Comparison of ENCODE assay signal across 1 cellular context in the genomic region with DNA sequence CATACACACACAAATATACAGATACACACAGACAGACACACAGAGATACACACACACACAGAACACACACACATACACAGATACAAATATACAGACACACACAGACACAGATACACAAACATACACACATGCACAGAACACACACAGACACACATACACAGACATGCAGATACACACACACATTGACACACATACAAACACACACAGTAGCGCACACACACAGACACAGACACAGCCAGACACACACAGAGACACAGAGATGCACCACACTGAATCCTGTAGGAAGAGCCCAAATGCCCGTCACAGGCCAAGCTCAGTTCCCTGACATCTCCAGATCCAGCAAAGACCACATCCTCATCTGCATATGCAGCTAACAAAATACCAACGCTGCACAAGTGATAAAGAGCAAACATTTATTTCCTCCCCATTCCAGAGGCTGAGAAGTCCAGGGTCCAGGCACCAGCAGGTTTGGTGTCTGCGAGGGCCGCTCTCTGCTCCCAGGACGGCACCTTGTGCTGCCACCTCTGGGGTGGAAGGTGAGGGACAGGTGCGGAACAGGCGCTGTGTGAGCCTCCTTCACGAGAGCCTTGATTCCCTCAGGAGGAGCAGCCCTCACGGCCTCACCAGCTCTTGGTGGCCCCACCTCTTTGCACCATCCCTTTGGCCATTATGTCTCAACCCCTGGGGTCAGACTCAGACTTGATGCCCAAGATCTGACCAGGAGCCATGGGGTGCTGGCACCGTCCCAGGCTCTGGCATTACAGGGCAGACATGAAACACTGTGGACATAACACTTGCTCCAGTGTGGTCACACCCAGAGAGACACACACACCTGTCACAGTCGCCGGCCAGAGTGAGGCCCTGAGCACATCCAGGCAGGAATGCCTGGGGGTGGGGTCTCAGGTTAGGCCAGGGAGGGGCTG.
TF ChIP-seq lines count a peak whose summit lies in the region.

No MANE protein-coding gene starts in this region.

TF ChIP-seq in HepG2, 621 proteins besides CTCF, POLR2A, EP300 and RAD21 (continued from another document):
- TF ChIP-seq, protein P1, sequence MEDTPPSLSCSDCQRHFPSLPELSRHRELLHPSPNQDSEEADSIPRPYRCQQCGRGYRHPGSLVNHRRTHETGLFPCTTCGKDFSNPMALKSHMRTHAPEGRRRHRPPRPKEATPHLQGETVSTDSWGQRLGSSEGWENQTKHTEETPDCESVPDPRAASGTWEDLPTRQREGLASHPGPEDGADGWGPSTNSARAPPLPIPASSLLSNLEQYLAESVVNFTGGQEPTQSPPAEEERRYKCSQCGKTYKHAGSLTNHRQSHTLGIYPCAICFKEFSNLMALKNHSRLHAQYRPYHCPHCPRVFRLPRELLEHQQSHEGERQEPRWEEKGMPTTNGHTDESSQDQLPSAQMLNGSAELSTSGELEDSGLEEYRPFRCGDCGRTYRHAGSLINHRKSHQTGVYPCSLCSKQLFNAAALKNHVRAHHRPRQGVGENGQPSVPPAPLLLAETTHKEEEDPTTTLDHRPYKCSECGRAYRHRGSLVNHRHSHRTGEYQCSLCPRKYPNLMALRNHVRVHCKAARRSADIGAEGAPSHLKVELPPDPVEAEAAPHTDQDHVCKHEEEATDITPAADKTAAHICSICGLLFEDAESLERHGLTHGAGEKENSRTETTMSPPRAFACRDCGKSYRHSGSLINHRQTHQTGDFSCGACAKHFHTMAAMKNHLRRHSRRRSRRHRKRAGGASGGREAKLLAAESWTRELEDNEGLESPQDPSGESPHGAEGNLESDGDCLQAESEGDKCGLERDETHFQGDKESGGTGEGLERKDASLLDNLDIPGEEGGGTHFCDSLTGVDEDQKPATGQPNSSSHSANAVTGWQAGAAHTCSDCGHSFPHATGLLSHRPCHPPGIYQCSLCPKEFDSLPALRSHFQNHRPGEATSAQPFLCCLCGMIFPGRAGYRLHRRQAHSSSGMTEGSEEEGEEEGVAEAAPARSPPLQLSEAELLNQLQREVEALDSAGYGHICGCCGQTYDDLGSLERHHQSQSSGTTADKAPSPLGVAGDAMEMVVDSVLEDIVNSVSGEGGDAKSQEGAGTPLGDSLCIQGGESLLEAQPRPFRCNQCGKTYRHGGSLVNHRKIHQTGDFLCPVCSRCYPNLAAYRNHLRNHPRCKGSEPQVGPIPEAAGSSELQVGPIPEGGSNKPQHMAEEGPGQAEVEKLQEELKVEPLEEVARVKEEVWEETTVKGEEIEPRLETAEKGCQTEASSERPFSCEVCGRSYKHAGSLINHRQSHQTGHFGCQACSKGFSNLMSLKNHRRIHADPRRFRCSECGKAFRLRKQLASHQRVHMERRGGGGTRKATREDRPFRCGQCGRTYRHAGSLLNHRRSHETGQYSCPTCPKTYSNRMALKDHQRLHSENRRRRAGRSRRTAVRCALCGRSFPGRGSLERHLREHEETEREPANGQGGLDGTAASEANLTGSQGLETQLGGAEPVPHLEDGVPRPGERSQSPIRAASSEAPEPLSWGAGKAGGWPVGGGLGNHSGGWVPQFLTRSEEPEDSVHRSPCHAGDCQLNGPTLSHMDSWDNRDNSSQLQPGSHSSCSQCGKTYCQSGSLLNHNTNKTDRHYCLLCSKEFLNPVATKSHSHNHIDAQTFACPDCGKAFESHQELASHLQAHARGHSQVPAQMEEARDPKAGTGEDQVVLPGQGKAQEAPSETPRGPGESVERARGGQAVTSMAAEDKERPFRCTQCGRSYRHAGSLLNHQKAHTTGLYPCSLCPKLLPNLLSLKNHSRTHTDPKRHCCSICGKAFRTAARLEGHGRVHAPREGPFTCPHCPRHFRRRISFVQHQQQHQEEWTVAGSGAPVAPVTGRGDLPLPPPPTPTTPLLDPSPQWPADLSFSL (CRISPR knock-in tag; IDR thresholded peaks at IDR 0.05): peak; percentile 63
- TF ChIP-seq ZNF768 (CRISPR knock-in tag; IDR thresholded peaks at IDR 0.05): no peak
